Comparison of ENCODE assay signal across 1 cellular context in genomic region chr4:89039735-89040338, GRCh38.
A peak's percentile ranks its signal among the peaks of the same experiment; 100 is the strongest.
TF ChIP-seq lines count a peak whose summit lies in the region.

No MANE protein-coding gene starts in this region.

TF ChIP-seq in K562, 482 proteins besides CTCF, POLR2A, EP300 and RAD21 (continued from another document and continues in another):
- TF ChIP-seq ZNF592 (IDR thresholded peaks at IDR 0.05) (no peak), RFX5 (IDR thresholded peaks at IDR 0.05; ENCODE audit: low read depth, low read length) (no peak), POLR2H (tag; IDR thresholded peaks at IDR 0.05; ENCODE audit: low read depth) (peak; percentile 54), ZNF311 (CRISPR knock-in tag; IDR thresholded peaks at IDR 0.05) (no peak), ZNF717 (CRISPR knock-in tag; IDR thresholded peaks at IDR 0.05) (no peak), POLR2AphosphoS5 (IDR thresholded peaks at IDR 0.05; ENCODE audit: control insufficient read depth, insufficient read depth, low read depth, low read length) (no peak), DDX20 (tag; IDR thresholded peaks at IDR 0.05; ENCODE audit: low read depth) (no peak), ZNF217 (CRISPR knock-in tag; IDR thresholded peaks at IDR 0.05) (no peak), NUFIP1 (IDR thresholded peaks at IDR 0.05; ENCODE audit: partially characterized antibody) (no peak), GTF2F1 (IDR thresholded peaks at IDR 0.05; ENCODE audit: low read depth, low read length) (no peak), ZNF146 (CRISPR knock-in tag; IDR thresholded peaks at IDR 0.05; ENCODE audit: unreplicated experiment) (no peak), CCNT2 (IDR thresholded peaks at IDR 0.05; ENCODE audit: borderline replicate concordance, extremely low read depth, insufficient read length, low read depth, low read length) (no peak), HMG20A (CRISPR knock-in tag; conservative IDR thresholded peaks at IDR 0.05) (no peak), TOE1 (IDR thresholded peaks at IDR 0.05; ENCODE audit: borderline replicate concordance) (no peak), TOE1 (CRISPR knock-in tag; IDR thresholded peaks at IDR 0.05; ENCODE audit: borderline replicate concordance, low read depth) (no peak), FOSL1 (tag; conservative IDR thresholded peaks at IDR 0.05) (no peak), ZNF224 (CRISPR knock-in tag; IDR thresholded peaks at IDR 0.05) (no peak), DMBX1 (CRISPR knock-in tag; IDR thresholded peaks at IDR 0.05; ENCODE audit: borderline replicate concordance) (peak; percentile 27; the same call in 1 of the 2 replicates), RHOXF2B (CRISPR knock-in tag; conservative IDR thresholded peaks at IDR 0.05) (no peak), PML (IDR thresholded peaks at IDR 0.05; ENCODE audit: low read length) (no peak), MXI1 (IDR thresholded peaks at IDR 0.05; ENCODE audit: low read depth, low read length) (no peak), ZNF282 (CRISPR knock-in tag; IDR thresholded peaks at IDR 0.05) (no peak), ZC3H4 (CRISPR knock-in tag; IDR thresholded peaks at IDR 0.05; ENCODE audit: borderline replicate concordance) (no peak), PTBP1 (IDR thresholded peaks at IDR 0.05; ENCODE audit: low read depth, low read length) (no peak), HLTF (IDR thresholded peaks at IDR 0.05) (no peak), MYBL2 (IDR thresholded peaks at IDR 0.05; ENCODE audit: low read depth) (no peak), MYBL2 (CRISPR knock-in tag; IDR thresholded peaks at IDR 0.05; ENCODE audit: borderline replicate concordance) (no peak), FOS (IDR thresholded peaks at IDR 0.05; ENCODE audit: extremely low read depth, insufficient read length) (no peak), NFIC (IDR thresholded peaks at IDR 0.05) (no peak), ZSCAN29 (IDR thresholded peaks at IDR 0.05) (no peak), EP400 (IDR thresholded peaks at IDR 0.05) (peak; percentile 29; the same call in 1 of the 2 replicates), GABPB1 (CRISPR knock-in tag; IDR thresholded peaks at IDR 0.05) (no peak), L3MBTL2 (IDR thresholded peaks at IDR 0.05) (peak; percentile 37; the same call in 1 of the 2 replicates), MBD2 (IDR thresholded peaks at IDR 0.05; ENCODE audit: borderline replicate concordance, low read depth) (no peak), ZNF140 (CRISPR knock-in tag; IDR thresholded peaks at IDR 0.05) (no peak), FOXA1 (IDR thresholded peaks at IDR 0.05; ENCODE audit: borderline replicate concordance) (no peak), TBL1XR1 (IDR thresholded peaks at IDR 0.05; ENCODE audit: low read length in 2 of 2) (no peak), MTA2 (IDR thresholded peaks at IDR 0.05; ENCODE audit: low read depth) (no peak), ARNT (IDR thresholded peaks at IDR 0.05) (no peak), TGIF2 (CRISPR knock-in tag; IDR thresholded peaks at IDR 0.05) (no peak), ZNF316 (IDR thresholded peaks at IDR 0.05) (no peak), UBTF (IDR thresholded peaks at IDR 0.05; ENCODE audit: borderline replicate concordance in 1 of 2, low read depth in 2 of 2, low read length in 2 of 2) (no peak), SRSF9 (IDR thresholded peaks at IDR 0.05; ENCODE audit: borderline replicate concordance, low read depth, low read length) (no peak), SRF (CRISPR knock-in tag; IDR thresholded peaks at IDR 0.05) (no peak), ZNF175 (CRISPR knock-in tag; IDR thresholded peaks at IDR 0.05; ENCODE audit: low read depth) (peak; percentile 100), ATF7 (IDR thresholded peaks at IDR 0.05) (peak; percentile 68)
- TF ChIP-seq, protein P1, sequence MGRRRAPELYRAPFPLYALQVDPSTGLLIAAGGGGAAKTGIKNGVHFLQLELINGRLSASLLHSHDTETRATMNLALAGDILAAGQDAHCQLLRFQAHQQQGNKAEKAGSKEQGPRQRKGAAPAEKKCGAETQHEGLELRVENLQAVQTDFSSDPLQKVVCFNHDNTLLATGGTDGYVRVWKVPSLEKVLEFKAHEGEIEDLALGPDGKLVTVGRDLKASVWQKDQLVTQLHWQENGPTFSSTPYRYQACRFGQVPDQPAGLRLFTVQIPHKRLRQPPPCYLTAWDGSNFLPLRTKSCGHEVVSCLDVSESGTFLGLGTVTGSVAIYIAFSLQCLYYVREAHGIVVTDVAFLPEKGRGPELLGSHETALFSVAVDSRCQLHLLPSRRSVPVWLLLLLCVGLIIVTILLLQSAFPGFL (CRISPR knock-in tag; IDR thresholded peaks at IDR 0.05), result no peak
- TF ChIP-seq, protein P2, sequence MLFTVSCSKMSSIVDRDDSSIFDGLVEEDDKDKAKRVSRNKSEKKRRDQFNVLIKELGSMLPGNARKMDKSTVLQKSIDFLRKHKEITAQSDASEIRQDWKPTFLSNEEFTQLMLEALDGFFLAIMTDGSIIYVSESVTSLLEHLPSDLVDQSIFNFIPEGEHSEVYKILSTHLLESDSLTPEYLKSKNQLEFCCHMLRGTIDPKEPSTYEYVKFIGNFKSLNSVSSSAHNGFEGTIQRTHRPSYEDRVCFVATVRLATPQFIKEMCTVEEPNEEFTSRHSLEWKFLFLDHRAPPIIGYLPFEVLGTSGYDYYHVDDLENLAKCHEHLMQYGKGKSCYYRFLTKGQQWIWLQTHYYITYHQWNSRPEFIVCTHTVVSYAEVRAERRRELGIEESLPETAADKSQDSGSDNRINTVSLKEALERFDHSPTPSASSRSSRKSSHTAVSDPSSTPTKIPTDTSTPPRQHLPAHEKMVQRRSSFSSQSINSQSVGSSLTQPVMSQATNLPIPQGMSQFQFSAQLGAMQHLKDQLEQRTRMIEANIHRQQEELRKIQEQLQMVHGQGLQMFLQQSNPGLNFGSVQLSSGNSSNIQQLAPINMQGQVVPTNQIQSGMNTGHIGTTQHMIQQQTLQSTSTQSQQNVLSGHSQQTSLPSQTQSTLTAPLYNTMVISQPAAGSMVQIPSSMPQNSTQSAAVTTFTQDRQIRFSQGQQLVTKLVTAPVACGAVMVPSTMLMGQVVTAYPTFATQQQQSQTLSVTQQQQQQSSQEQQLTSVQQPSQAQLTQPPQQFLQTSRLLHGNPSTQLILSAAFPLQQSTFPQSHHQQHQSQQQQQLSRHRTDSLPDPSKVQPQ (CRISPR knock-in tag; IDR thresholded peaks at IDR 0.05; ENCODE audit: borderline replicate concordance), result no peak
- TF ChIP-seq, protein P3, sequence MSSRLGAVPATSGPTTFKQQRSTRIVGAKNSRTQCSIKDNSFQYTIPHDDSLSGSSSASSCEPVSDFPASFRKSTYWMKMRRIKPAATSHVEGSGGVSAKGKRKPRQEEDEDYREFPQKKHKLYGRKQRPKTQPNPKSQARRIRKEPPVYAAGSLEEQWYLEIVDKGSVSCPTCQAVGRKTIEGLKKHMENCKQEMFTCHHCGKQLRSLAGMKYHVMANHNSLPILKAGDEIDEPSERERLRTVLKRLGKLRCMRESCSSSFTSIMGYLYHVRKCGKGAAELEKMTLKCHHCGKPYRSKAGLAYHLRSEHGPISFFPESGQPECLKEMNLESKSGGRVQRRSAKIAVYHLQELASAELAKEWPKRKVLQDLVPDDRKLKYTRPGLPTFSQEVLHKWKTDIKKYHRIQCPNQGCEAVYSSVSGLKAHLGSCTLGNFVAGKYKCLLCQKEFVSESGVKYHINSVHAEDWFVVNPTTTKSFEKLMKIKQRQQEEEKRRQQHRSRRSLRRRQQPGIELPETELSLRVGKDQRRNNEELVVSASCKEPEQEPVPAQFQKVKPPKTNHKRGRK (tag; IDR thresholded peaks at IDR 0.05), result no peak
- TF ChIP-seq, protein P4, sequence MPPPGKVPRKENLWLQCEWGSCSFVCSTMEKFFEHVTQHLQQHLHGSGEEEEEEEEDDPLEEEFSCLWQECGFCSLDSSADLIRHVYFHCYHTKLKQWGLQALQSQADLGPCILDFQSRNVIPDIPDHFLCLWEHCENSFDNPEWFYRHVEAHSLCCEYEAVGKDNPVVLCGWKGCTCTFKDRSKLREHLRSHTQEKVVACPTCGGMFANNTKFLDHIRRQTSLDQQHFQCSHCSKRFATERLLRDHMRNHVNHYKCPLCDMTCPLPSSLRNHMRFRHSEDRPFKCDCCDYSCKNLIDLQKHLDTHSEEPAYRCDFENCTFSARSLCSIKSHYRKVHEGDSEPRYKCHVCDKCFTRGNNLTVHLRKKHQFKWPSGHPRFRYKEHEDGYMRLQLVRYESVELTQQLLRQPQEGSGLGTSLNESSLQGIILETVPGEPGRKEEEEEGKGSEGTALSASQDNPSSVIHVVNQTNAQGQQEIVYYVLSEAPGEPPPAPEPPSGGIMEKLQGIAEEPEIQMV (tag; conservative IDR thresholded peaks at IDR 0.05; ENCODE audit: low read depth), result no peak
- TF ChIP-seq, protein P5, sequence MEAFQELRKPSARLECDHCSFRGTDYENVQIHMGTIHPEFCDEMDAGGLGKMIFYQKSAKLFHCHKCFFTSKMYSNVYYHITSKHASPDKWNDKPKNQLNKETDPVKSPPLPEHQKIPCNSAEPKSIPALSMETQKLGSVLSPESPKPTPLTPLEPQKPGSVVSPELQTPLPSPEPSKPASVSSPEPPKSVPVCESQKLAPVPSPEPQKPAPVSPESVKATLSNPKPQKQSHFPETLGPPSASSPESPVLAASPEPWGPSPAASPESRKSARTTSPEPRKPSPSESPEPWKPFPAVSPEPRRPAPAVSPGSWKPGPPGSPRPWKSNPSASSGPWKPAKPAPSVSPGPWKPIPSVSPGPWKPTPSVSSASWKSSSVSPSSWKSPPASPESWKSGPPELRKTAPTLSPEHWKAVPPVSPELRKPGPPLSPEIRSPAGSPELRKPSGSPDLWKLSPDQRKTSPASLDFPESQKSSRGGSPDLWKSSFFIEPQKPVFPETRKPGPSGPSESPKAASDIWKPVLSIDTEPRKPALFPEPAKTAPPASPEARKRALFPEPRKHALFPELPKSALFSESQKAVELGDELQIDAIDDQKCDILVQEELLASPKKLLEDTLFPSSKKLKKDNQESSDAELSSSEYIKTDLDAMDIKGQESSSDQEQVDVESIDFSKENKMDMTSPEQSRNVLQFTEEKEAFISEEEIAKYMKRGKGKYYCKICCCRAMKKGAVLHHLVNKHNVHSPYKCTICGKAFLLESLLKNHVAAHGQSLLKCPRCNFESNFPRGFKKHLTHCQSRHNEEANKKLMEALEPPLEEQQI (IDR thresholded peaks at IDR 0.05), result no peak
- TF ChIP-seq, protein P6, sequence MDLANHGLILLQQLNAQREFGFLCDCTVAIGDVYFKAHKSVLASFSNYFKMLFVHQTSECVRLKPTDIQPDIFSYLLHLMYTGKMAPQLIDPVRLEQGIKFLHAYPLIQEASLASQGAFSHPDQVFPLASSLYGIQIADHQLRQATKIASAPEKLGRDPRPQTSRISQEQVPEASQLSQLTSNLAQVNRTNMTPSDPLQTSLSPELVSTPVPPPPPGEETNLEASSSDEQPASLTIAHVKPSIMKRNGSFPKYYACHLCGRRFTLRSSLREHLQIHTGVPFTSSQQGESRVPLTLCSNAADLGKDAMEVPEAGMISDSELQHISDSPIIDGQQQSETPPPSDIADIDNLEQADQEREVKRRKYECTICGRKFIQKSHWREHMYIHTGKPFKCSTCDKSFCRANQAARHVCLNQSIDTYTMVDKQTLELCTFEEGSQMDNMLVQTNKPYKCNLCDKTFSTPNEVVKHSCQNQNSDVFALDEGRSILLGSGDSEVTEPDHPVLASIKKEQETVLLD (IDR thresholded peaks at IDR 0.05), result no peak
- TF ChIP-seq, protein P7, sequence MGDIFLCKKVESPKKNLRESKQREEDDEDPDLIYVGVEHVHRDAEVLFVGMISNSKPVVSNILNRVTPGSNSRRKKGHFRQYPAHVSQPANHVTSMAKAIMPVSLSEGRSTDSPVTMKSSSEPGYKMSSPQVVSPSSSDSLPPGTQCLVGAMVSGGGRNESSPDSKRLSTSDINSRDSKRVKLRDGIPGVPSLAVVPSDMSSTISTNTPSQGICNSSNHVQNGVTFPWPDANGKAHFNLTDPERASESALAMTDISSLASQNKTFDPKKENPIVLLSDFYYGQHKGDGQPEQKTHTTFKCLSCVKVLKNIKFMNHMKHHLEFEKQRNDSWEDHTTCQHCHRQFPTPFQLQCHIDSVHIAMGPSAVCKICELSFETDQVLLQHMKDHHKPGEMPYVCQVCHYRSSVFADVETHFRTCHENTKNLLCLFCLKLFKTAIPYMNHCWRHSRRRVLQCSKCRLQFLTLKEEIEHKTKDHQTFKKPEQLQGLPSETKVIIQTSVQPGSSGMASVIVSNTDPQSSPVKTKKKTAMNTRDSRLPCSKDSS (IDR thresholded peaks at IDR 0.05; ENCODE audit: low read depth, partially characterized antibody), result no peak
